ENCODE assay signal across 8 cellular contexts in the genomic region with DNA sequence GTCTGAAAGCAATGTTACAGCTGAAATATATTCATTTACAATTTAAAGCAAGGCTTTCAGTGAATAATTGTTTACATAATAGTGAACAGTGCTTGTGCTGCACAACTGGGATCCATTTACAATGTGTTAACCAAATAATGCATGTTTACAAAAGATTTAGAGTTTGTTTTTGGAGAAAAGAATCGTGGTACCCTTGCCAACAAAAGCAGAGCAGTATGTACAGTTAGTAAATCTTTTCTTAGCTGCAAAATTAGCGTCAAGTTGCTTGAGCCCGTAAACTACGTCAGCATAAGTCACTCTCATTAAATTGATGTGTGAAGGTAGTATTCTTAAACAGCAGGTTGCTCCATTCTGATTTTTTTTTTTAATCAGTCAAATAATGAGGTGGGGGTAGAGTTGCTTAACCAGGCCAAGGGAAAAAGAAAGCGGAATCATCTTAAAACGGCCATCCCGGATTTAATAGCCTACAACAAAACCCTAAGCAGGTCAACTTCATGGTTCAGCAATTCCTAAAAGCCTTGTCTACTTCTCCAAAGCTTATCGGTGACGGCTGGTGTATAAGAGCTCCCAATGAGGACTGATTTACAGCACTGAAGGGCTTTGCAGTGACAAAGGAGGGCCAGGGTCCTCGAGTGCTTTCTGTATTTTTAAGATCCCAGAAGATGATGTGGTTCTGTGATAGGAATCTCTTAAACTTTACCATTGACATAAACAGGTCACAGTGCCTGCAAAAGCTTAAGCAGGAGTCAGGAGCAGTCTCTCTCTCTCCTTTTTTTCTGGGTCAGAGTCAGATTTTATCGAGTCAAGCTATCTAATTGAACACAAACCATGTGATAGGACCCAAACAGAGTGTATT.
DNase-seq lines count a peak whose midpoint lies in the region; ATAC-seq, FAIRE-seq and TF ChIP-seq lines count a peak whose summit lies in the region.

No MANE protein-coding gene starts in this region.

- TF ChIP-seq CTCF in 22Rv1 (IDR thresholded peaks at IDR 0.05): no peak

- no peak for TF ChIP-seq POLR2A in GM12891 (IDR thresholded peaks at IDR 0.05; ENCODE audit: low read depth, low read length)

- ATAC-seq in HG03280 (IDR thresholded peaks at IDR 0.05; ENCODE audit: unreplicated experiment): no peak

- H3K9me3 Mint-ChIP-seq in T-helper 2 cell treated with Interferon-gamma antibody and Interleukin-4, amounts not matched to agents 5 μg/mL and 100 μg/mL, for 36 hours: no peaks in the 10 kb centered on the region

- H3K36me3 Mint-ChIP-seq in T-helper 2 cell treated with Interferon-gamma antibody and Interleukin-4, amounts not matched to agents 5 μg/mL and 100 μg/mL, for 36 hours (ENCODE audit: low read depth): no peaks in the 10 kb centered on the region

- no peaks in the 10 kb centered on the region for H3K27me3 Mint-ChIP-seq in T-helper 2 cell treated with Interferon-gamma antibody and Interleukin-4, amounts not matched to agents 5 μg/mL and 100 μg/mL, for 36 hours (ENCODE audit: low read depth)

- peak; percentile 62 for DNase-seq in NCI-H128 (lab: John Stamatoyannopoulos, UW; ENCODE audit: unreplicated experiment)
- peak; percentile 60 for DNase-seq in kidney glomerular epithelial cell (lab: John Stamatoyannopoulos, UW)
- DNase-seq in T-helper 9 cell: no peak
- no peak for DNase-seq in GM12891 (ENCODE audit: insufficient read length, low spot score)
- DNase-seq in T-helper 2 cell treated with Interferon-gamma antibody and Interleukin-4, amounts not matched to agents 5 μg/mL and 100 μg/mL, for 36 hours (ENCODE audit: low spot score): no peak

- H3K4me1 Mint-ChIP-seq in T-helper 2 cell treated with Interferon-gamma antibody and Interleukin-4, amounts not matched to agents 5 μg/mL and 100 μg/mL, for 36 hours (ENCODE audit: low read depth): peaks cover 2% of the 10 kb centered on the region

- no peak for FAIRE-seq in GM12891 (lab: Jason Lieb, UNC)

- H3K4me3 Mint-ChIP-seq in T-helper 2 cell treated with Interferon-gamma antibody and Interleukin-4, amounts not matched to agents 5 μg/mL and 100 μg/mL, for 36 hours: no peak overlapping the region

- H3K27ac ChIP-seq in 22Rv1 (peak overlapping the region; percentile 94), angular gyrus (ENCODE audit: low read depth, low read length) (peak overlapping the region; percentile 52)

- H3K27ac Mint-ChIP-seq in T-helper 2 cell treated with Interferon-gamma antibody and Interleukin-4, amounts not matched to agents 5 μg/mL and 100 μg/mL, for 36 hours: no peak overlapping the region

TF ChIP-seq in GM12891, 5 proteins besides CTCF, POLR2A, EP300 and RAD21:
- TF ChIP-seq PAX5 (IDR thresholded peaks at IDR 0.05; ENCODE audit: insufficient read depth, low read length, severe bottlenecking) (no peak), SPI1 (IDR thresholded peaks at IDR 0.05; ENCODE audit: low read depth, low read length) (no peak)
TF ChIP-seq in GM12891: peak in this region for 0.

Comparison
In these comparisons a context has a peak if more than half of its experiments do, and no peak if none do; other contexts are left out.
1. DNase-seq: peak in NCI-H128 (single experiment) and kidney glomerular epithelial cell (single experiment); none in T-helper 9 cell (single experiment), GM12891 (single experiment) and T-helper 2 cell treated with Interferon-gamma antibody and Interleukin-4, amounts not matched to agents 5 μg/mL and 100 μg/mL, for 36 hours (single experiment).